Comparison of ENCODE assay signal across 23 cellular contexts in genomic region chr17:49482144-49482817, GRCh38. TPM values are rescaled to one million over a fixed set of nuclear protein-coding genes. Genes with fewer than 3 reads are reported as not detected.
DNase-seq lines count a peak whose midpoint lies in the region; ATAC-seq, FAIRE-seq and TF ChIP-seq lines count a peak whose summit lies in the region.
"Had no signal": no experiment of that assay in that cellular context is flagged by ENCODE, and none has a peak within 500 bp of the region (broad histone marks: within the 10 kb centered on the region; RNA-seq: fewer than 3 reads in every experiment).

No MANE protein-coding gene starts in this region.

- TF ChIP-seq CTCF in A549 (IDR thresholded peaks at IDR 0.05) (no peak), Caco-2 (IDR thresholded peaks at IDR 0.05; ENCODE audit: insufficient read depth in 1 of 2, low read depth in 1 of 2, low read length in 1 of 2, severe bottlenecking in 1 of 2, unreplicated experiment in 1 of 2) (no peak)

- no peaks in the 10 kb centered on the region for H3K9me3 ChIP-seq in A549
- H3K9me3 ChIP-seq in T-helper 17 cell (ENCODE audit: control insufficient read depth, low read length, poor library complexity, severe bottlenecking) = no peaks in the 10 kb centered on the region
- H3K9me3 ChIP-seq in Caco-2 = no peaks in the 10 kb centered on the region
- H3K9me3 ChIP-seq: esophagus squamous epithelium, uterus had no signal

- WGBS in A549 (ENCODE audit: missing lambda C conversion rate) = 87% methylated on average over 3 of the region's 3 CpGs

- peak in 1 of 2 experiments; percentile 28; a peak in 2 of 6 replicates for ATAC-seq in A549
- ATAC-seq in T-helper 17 cell = no peak
- ATAC-seq in GM21423 (IDR thresholded peaks at IDR 0.05; ENCODE audit: unreplicated experiment) = no peak
- ATAC-seq: left colon had no signal

- H3K4me3 Mint-ChIP-seq in T-helper 17 cell (peak overlapping the region; percentile 31), Caco-2 (ENCODE audit: unreplicated experiment) (no peak overlapping the region)
- H3K4me3 Mint-ChIP-seq: stimulated activated naive CD8-positive, alpha-beta T cell treated with anti-CD3 and anti-CD28 coated beads, Interleukin-15, Interleukin-2, amounts not matched to agents 100 ng/mL and 50 ng/mL, for 24 hours; T-helper 2 cell treated with Interferon-gamma antibody and Interleukin-4, amounts not matched to agents 5 μg/mL and 100 μg/mL, for 36 hours had no signal

- H3K36me3 Mint-ChIP-seq in T-helper 17 cell (ENCODE audit: low read depth) (peaks cover 9% of the 10 kb centered on the region), Caco-2 (ENCODE audit: insufficient read depth, unreplicated experiment) (no peaks in the 10 kb centered on the region)

- H3K27ac Mint-ChIP-seq in T-helper 17 cell = no peak overlapping the region
- no peak overlapping the region for H3K27ac Mint-ChIP-seq in Caco-2 (ENCODE audit: unreplicated experiment)
- H3K27ac Mint-ChIP-seq: stimulated activated naive CD8-positive, alpha-beta T cell treated with anti-CD3 and anti-CD28 coated beads, Interleukin-15, Interleukin-2, amounts not matched to agents 100 ng/mL and 50 ng/mL, for 24 hours; T-helper 2 cell treated with Interferon-gamma antibody and Interleukin-4, amounts not matched to agents 5 μg/mL and 100 μg/mL, for 36 hours had no signal

- H3K4me1 ChIP-seq in A549 (peaks cover 8% of the 10 kb centered on the region), Caco-2 (no peaks in the 10 kb centered on the region)
- H3K4me1 ChIP-seq: uterus had no signal

- H3K4me2 ChIP-seq in A549 = no peak overlapping the region

- DNase-seq in A549 (ENCODE audit: low read depth in 1 of 2, low spot score in 1 of 2) (peak in 1 of 2 experiments; percentile 35), HCEC 1CT (peak; percentile 7), T-helper 17 cell (no peak), hepatic stellate cell (ENCODE audit: low spot score) (peak; percentile 54), NCI-H446 treated with DMSO at 0.1 percent for 48 hours (lab: John Stamatoyannopoulos, UW) (no peak), Caco-2 (no peak), GOT3 (lab: John Stamatoyannopoulos, UW) (no peak)
- DNase-seq: ACHN; activated CD4-positive, alpha-beta T cell treated with anti-CD3 and anti-CD28 coated beads for 1 hour; activated naive CD4-positive, alpha-beta T cell; Calu3; dermis blood vessel endothelial cell; esophagus squamous epithelium; left colon; NCI-H1417; NCI-H2227 treated with DMSO at 0.1 percent for 48 hours; SHP77; stimulated activated CD4-positive, alpha-beta T cell treated with anti-CD3 and anti-CD28 coated beads, Interleukin-12 subunit alpha, Interleukin-12 subunit beta, amount 100 ng/mL, for 4 hours; uterus had no signal

- peaks cover 12% of the 10 kb centered on the region for H3K4me1 Mint-ChIP-seq in T-helper 17 cell
- H3K4me1 Mint-ChIP-seq in Caco-2 (ENCODE audit: low read depth, unreplicated experiment) = no peaks in the 10 kb centered on the region

- no peak for TF ChIP-seq POLR2A in A549 (IDR thresholded peaks at IDR 0.05; ENCODE audit: low read length)

- no peak for TF ChIP-seq EP300 in A549 (IDR thresholded peaks at IDR 0.05)

- H3K27ac ChIP-seq in A549 = peak overlapping the region in 1 of 2 experiments; percentile 54; a peak in 2 of 6 replicates
- H3K27ac ChIP-seq: esophagus squamous epithelium, parathyroid adenoma, uterus had no signal

- no peaks in the 10 kb centered on the region for H3K9me3 Mint-ChIP-seq in Caco-2 (ENCODE audit: unreplicated experiment)
- H3K9me3 Mint-ChIP-seq: stimulated activated naive CD8-positive, alpha-beta T cell treated with anti-CD3 and anti-CD28 coated beads, Interleukin-15, Interleukin-2, amounts not matched to agents 100 ng/mL and 50 ng/mL, for 24 hours had no signal

- H3K4me3 ChIP-seq in A549 (no peak overlapping the region), Caco-2 (ENCODE audit: low read depth, low read length) (no peak overlapping the region)
- H3K4me3 ChIP-seq: esophagus squamous epithelium, uterus had no signal

- no peak for TF ChIP-seq RAD21 in A549 (conservative IDR thresholded peaks at IDR 0.05 in 1 of 2, IDR thresholded peaks at IDR 0.05 in 1 of 2)

- BruUV-seq in Caco-2 (replicated peaks; lab: Mats Ljungman, UMichigan) = no TSS peak

- H3K27me3 ChIP-seq in Caco-2 (replicated peaks; ENCODE audit: control insufficient read depth, insufficient read depth, low read length) = no peaks in the 10 kb centered on the region; the same call in none of the 2 replicates
- H3K27me3 ChIP-seq: uterus had no signal

- no peaks in the 10 kb centered on the region for H3K36me3 ChIP-seq in Caco-2 (ENCODE audit: control insufficient read depth, insufficient read depth, low read length)
- H3K36me3 ChIP-seq: esophagus squamous epithelium, uterus had no signal

- intact Hi-C loops in Caco-2 (cut with micrococcal nuclease; ENCODE audit: unreplicated experiment) = no loop called here

- H3K27me3 Mint-ChIP-seq in T-helper 17 cell = peaks cover 77% of the 10 kb centered on the region
- peaks cover 50% of the 10 kb centered on the region for H3K27me3 Mint-ChIP-seq in Caco-2 (ENCODE audit: insufficient read depth, unreplicated experiment)

- no peak for FAIRE-seq in A549 (lab: Jason Lieb, UNC)

- POLR2A ChIA-PET in A549 (lab: Yijun Ruan, JAX) (no interaction called here), Caco-2 (lab: Charles Lee) (no interaction called here)

- CTCF ChIA-PET in A549 (lab: Yijun Ruan, JAX) (interaction anchor here (1.1 to 7.7 kb wide), 8 partner anchors 11 to 516 kb away, joined by 3 to 62 read pairs (median 5); partner anchors contain the start of gene NGFR), Caco-2 (lab: Charles Lee) (interaction anchor here (1.5 to 2.1 kb wide), 2 partner anchors 14 to 74 kb away, joined by 5 to 7 read pairs; no protein-coding TSS in a partner anchor)

TF ChIP-seq in A549, 52 proteins besides CTCF, POLR2A, EP300 and RAD21 (continues in another document):
- TF ChIP-seq CHD2 (IDR thresholded peaks at IDR 0.05; ENCODE audit: low read length, partially characterized antibody) = no peak
- TF ChIP-seq CHD4 (IDR thresholded peaks at IDR 0.05; ENCODE audit: borderline replicate concordance) = no peak
- no peak for TF ChIP-seq NPAS2 (CRISPR knock-in tag; IDR thresholded peaks at IDR 0.05; ENCODE audit: borderline replicate concordance)
- TF ChIP-seq JUNB (IDR thresholded peaks at IDR 0.05) = no peak
- peak; percentile 93 for TF ChIP-seq ZFP36 (IDR thresholded peaks at IDR 0.05; ENCODE audit: borderline replicate concordance, partially characterized antibody)
- TF ChIP-seq HMGXB4 (CRISPR knock-in tag; IDR thresholded peaks at IDR 0.05; ENCODE audit: borderline replicate concordance) = no peak
- TF ChIP-seq FOSB (CRISPR knock-in tag; IDR thresholded peaks at IDR 0.05) = no peak
- TF ChIP-seq HEYL (CRISPR knock-in tag; IDR thresholded peaks at IDR 0.05) = no peak
- no peak for TF ChIP-seq RFX5 (IDR thresholded peaks at IDR 0.05)
- TF ChIP-seq NR3C1 (IDR thresholded peaks at IDR 0.05) = no peak
- no peak for TF ChIP-seq EHF (CRISPR knock-in tag; IDR thresholded peaks at IDR 0.05)
- TF ChIP-seq BCL3 (IDR thresholded peaks at IDR 0.05) = no peak
- no peak for TF ChIP-seq FOSL2 (IDR thresholded peaks at IDR 0.05)
- peak; percentile 66 for TF ChIP-seq FOSL2 (CRISPR knock-in tag; IDR thresholded peaks at IDR 0.05)
- TF ChIP-seq ZNF302 (CRISPR knock-in tag; IDR thresholded peaks at IDR 0.05) = no peak
- no peak for TF ChIP-seq MAX (IDR thresholded peaks at IDR 0.05)
- no peak for TF ChIP-seq RNF2 (IDR thresholded peaks at IDR 0.05; ENCODE audit: borderline replicate concordance, low read depth)
- TF ChIP-seq BHLHE40 (IDR thresholded peaks at IDR 0.05; ENCODE audit: low read depth, low read length) = no peak
- TF ChIP-seq FOXS1 (CRISPR knock-in tag; IDR thresholded peaks at IDR 0.05) = no peak
- no peak for TF ChIP-seq TP53 (CRISPR knock-in tag; IDR thresholded peaks at IDR 0.05)
- TF ChIP-seq RARB (CRISPR knock-in tag; IDR thresholded peaks at IDR 0.05) = no peak
- peak; percentile 82 for TF ChIP-seq MAFK (IDR thresholded peaks at IDR 0.05; ENCODE audit: partially characterized antibody)
- TF ChIP-seq TFCP2L1 (CRISPR knock-in tag; IDR thresholded peaks at IDR 0.05) = no peak

RNA-seq across cellular contexts. Expression of gene NGFR, which starts 12.8 kb away (rescaled TPM):
- polyA plus RNA-seq in A549 (2011; rRNA removed) (0.09 and 0.18 TPM in 2 replicates), A549 (2017; fragmentation: RNase III; extraction: RNeasy Plus Mini Kit Qiagen cat#74134 plus additional on column Dnase treatment) (0.12 to 0.14 TPM (median 0.13 TPM) in 3 replicates)
- 0.19 and 0.21 TPM in 2 replicates for polyA plus RNA-seq in A549 (2012; cell fraction: cytosol; rRNA removed)
- polyA plus RNA-seq in A549 (2012; cell fraction: nucleus; rRNA removed) = 0.20 and 0.21 TPM in 2 replicates
- not detected in 2 replicates for polyA minus RNA-seq in A549 (2011; rRNA and poly(A)+ RNA removed)
- total RNA-seq in T-helper 17 cell (under 1 TPM; 0.25 to 0.52 TPM), Caco-2 (2022) (1.6 and 1.7 TPM in 2 replicates)
- total RNA-seq: dermis blood vessel endothelial cell had no signal

Comparison
In these comparisons a context has a peak if more than half of its experiments do, and no peak if none do; other contexts are left out.
1. DNase-seq: peak in HCEC 1CT (single experiment) and hepatic stellate cell (single experiment); none in T-helper 17 cell (0 of 3), NCI-H446 treated with DMSO at 0.1 percent for 48 hours (single experiment), Caco-2 (0 of 2) and GOT3 (single experiment).